11 cellular contexts compared by ENCODE assay signal in genomic region chr19:12969292-12969988, GRCh38. TPM values are rescaled to one million over a fixed set of nuclear protein-coding genes. Genes with fewer than 3 reads are reported as not detected.
DNase-seq lines count a peak whose midpoint lies in the region; ATAC-seq and TF ChIP-seq lines count a peak whose summit lies in the region.
"Had no signal": no experiment of that assay in that cellular context is flagged by ENCODE, and none has a peak within 500 bp of the region (broad histone marks: within the 10 kb centered on the region; RNA-seq: fewer than 3 reads in every experiment).

DAND5 (plus strand) TSS chr19:12969576; CDS start chr19:12969661, 85 bp downstream.

- H3K27ac ChIP-seq in caudate nucleus (ENCODE audit: low read depth, low read length) (peak within 1 kb of the TSS; percentile 59), tibial artery (peak within 1 kb of the TSS; percentile 51 to 75)

- DNase-seq in NCI-H2196 (lab: John Stamatoyannopoulos, UW; ENCODE audit: unreplicated experiment) (peak; percentile 62), NCI-H2196 treated with DMSO at 0.1 percent for 48 hours (lab: John Stamatoyannopoulos, UW; ENCODE audit: unreplicated experiment) (no peak), caudate nucleus (lab: John Stamatoyannopoulos, UW) (peak in 42 of 61 donors; percentile 8 to 69 (median 31)), left lobe of liver (ENCODE audit: low spot score) (no peak), tibial artery (no peak), BE2C (no peak)
- DNase-seq: MM.1S, natural killer cell had no signal

- intact Hi-C loops in tibial artery (cut with DNase I; ENCODE audit: low total_unique reads) = loop anchor here (5.0 kb wide), 2 partner anchors 82 to 293 kb away; partner anchors contain the start of gene KLF1

- H3K27me3 ChIP-seq in tibial artery (no peaks in the 10 kb centered on the region), BE2C (no peaks in the 10 kb centered on the region)

- peak; percentile 23 for ATAC-seq in left lobe of liver
- ATAC-seq in HG03025 (IDR thresholded peaks at IDR 0.05; ENCODE audit: low FRiP score, unreplicated experiment) = no peak
- no peak for ATAC-seq in HG02763 (IDR thresholded peaks at IDR 0.05; ENCODE audit: unreplicated experiment)
- ATAC-seq: natural killer cell had no signal

- TF ChIP-seq CTCF in tibial artery (IDR thresholded peaks at IDR 0.05) = no peak
- no peak for TF ChIP-seq CTCF in BE2C (IDR thresholded peaks at IDR 0.05; ENCODE audit: low read depth, low read length)

- H3K9me3 ChIP-seq in tibial artery (no peaks in the 10 kb centered on the region), BE2C (no peaks in the 10 kb centered on the region)

- H3K4me3 ChIP-seq in tibial artery (no peak within 1 kb of the TSS), BE2C (ENCODE audit: low read depth, low read length) (no peak within 1 kb of the TSS)

- no peaks in the 10 kb centered on the region for H3K36me3 ChIP-seq in tibial artery
- no peaks in the 10 kb centered on the region for H3K36me3 ChIP-seq in BE2C

- H3K4me1 ChIP-seq in tibial artery (peaks cover 0 to 15% (median 4%) of the 10 kb centered on the region in 4 donors), BE2C (no peaks in the 10 kb centered on the region)

RNA-seq across cellular contexts. Expression of gene DAND5, which starts in this region (rescaled TPM):
- total RNA-seq in left lobe of liver = not detected
- polyA plus RNA-seq in BE2C (2012; ENCODE audit: insufficient read depth, insufficient read length, low read depth) = 0.25 TPM
- total RNA-seq: aorta, natural killer cell had no signal

Comparison
In these comparisons a context has a peak if more than half of its experiments do, and no peak if none do; other contexts are left out.
1. DNase-seq: peak in NCI-H2196 (single experiment) and caudate nucleus (42 of 61); none in NCI-H2196 treated with DMSO at 0.1 percent for 48 hours (single experiment), left lobe of liver (single experiment), tibial artery (0 of 2) and BE2C (single experiment).
2. Peak in ATAC-seq in left lobe of liver; RNA of the gene not detected or under 1 TPM.